8 cellular contexts compared by ENCODE assay signal in genomic region chr14:101761032-101761880, GRCh38. TPM values are rescaled to one million over a fixed set of nuclear protein-coding genes. Genes with fewer than 3 reads are reported as not detected.
DNase-seq lines count a peak whose midpoint lies in the region; ATAC-seq and TF ChIP-seq lines count a peak whose summit lies in the region.

Gene PPP2R5C (plus strand): TSS chr14:101761709. CDS start chr14:101761894, 185 bp downstream.

- H3K9ac ChIP-seq in KMS-11 (peak within 1 kb of the TSS; percentile 58; the same call in 1 of the 2 replicates), fibroblast of lung (ENCODE audit: insufficient read depth, low read length) (peak within 1 kb of the TSS; percentile 53)

- H3K36me3 Mint-ChIP-seq in activated T-helper 17 cell treated with anti-CD3 and anti-CD28 coated beads, Interleukin-2, amount 50 U/mL, for 72 hours (ENCODE audit: low read depth), result peaks cover 40% of the 10 kb centered on the region
- H3K36me3 Mint-ChIP-seq in natural killer cell, result peaks cover 26% of the 10 kb centered on the region
- peaks cover 7 to 17% of the 10 kb centered on the region in 2 donors for H3K36me3 Mint-ChIP-seq in stimulated activated naive B cell treated with anti-CD40 and anti-IgM and Interleukin-4, amounts not matched to agents 10 μg/mL and 1 μg/mL and 100 μg/mL, for 72 hours

- peaks cover 21% of the 10 kb centered on the region for H3K4me1 ChIP-seq in KMS-11 (ENCODE audit: low read depth, poor library complexity, severe bottlenecking)
- peaks cover 14% of the 10 kb centered on the region for H3K4me1 ChIP-seq in RWPE2 (ENCODE audit: insufficient read depth, poor library complexity, severe bottlenecking)
- H3K4me1 ChIP-seq in fibroblast of lung (ENCODE audit: control insufficient read depth, extremely low read depth, insufficient read depth, low read length), result no peaks in the 10 kb centered on the region

- H3K4me1 Mint-ChIP-seq in activated T-helper 17 cell treated with anti-CD3 and anti-CD28 coated beads, Interleukin-2, amount 50 U/mL, for 72 hours, result peaks cover 33% of the 10 kb centered on the region
- H3K4me1 Mint-ChIP-seq in natural killer cell, result peaks cover 57 to 65% of the 10 kb centered on the region in 2 donors
- H3K4me1 Mint-ChIP-seq in stimulated activated naive B cell treated with anti-CD40 and anti-IgM and Interleukin-4, amounts not matched to agents 10 μg/mL and 1 μg/mL and 100 μg/mL, for 72 hours, result peaks cover 21 to 43% of the 10 kb centered on the region in 2 donors

- H3K4me3 Mint-ChIP-seq in activated T-helper 17 cell treated with anti-CD3 and anti-CD28 coated beads, Interleukin-2, amount 50 U/mL, for 72 hours, result peak within 1 kb of the TSS; percentile 92
- peak within 1 kb of the TSS; percentile 94 for H3K4me3 Mint-ChIP-seq in natural killer cell
- peak within 1 kb of the TSS; percentile 88 to 90 for H3K4me3 Mint-ChIP-seq in stimulated activated naive B cell treated with anti-CD40 and anti-IgM and Interleukin-4, amounts not matched to agents 10 μg/mL and 1 μg/mL and 100 μg/mL, for 72 hours

- peak; percentile 65 for ATAC-seq in GM21737 (IDR thresholded peaks at IDR 0.05; ENCODE audit: unreplicated experiment)
- ATAC-seq in RWPE2 (ENCODE audit: low read depth), result peak; percentile 77
- peak; percentile 72 for ATAC-seq in activated T-helper 17 cell treated with anti-CD3 and anti-CD28 coated beads, Interleukin-2, amount 50 U/mL, for 72 hours (replicated peaks)
- ATAC-seq in natural killer cell, result peak; percentile 63 to 82 (median 71)
- ATAC-seq in stimulated activated naive B cell treated with anti-CD40 and anti-IgM and Interleukin-4, amounts not matched to agents 10 μg/mL and 1 μg/mL and 100 μg/mL, for 72 hours (replicated peaks), result peak; percentile 78 to 79

- no peak for TF ChIP-seq CTCF in KMS-11 (conservative IDR thresholded peaks at IDR 0.05; ENCODE audit: low read depth, low read length)
- no peak for TF ChIP-seq CTCF in RWPE2 (IDR thresholded peaks at IDR 0.05; ENCODE audit: poor library complexity, severe bottlenecking)
- TF ChIP-seq CTCF in fibroblast of lung (conservative IDR thresholded peaks at IDR 0.05 in 1 of 2, IDR thresholded peaks at IDR 0.05 in 1 of 2; ENCODE audit: low read depth in 1 of 2, low read length in 2 of 2), result no peak
- no peak for TF ChIP-seq CTCF in natural killer cell (IDR thresholded peaks at IDR 0.05)

- H2AFZ ChIP-seq in KMS-11 (ENCODE audit: low read depth), result peak within 1 kb of the TSS; percentile 93
- peak within 1 kb of the TSS; percentile 98 for H2AFZ ChIP-seq in fibroblast of lung (ENCODE audit: low read length)

- DNase-seq in DMS53 treated with DMSO at 0.1 percent for 48 hours (lab: John Stamatoyannopoulos, UW; ENCODE audit: unreplicated experiment) (peak; percentile 45), RWPE2 (ENCODE audit: low spot score) (peak; percentile 96), fibroblast of lung (ENCODE audit: low read depth in 2 of 2) (peak; percentile 85), natural killer cell (peak; percentile 81)
- peak; percentile 76 for DNase-seq in stimulated activated naive B cell treated with anti-CD40 and anti-IgM and Interleukin-4, amounts not matched to agents 10 μg/mL and 1 μg/mL and 100 μg/mL, for 72 hours

- H3K27ac ChIP-seq in KMS-11 (peak within 1 kb of the TSS; percentile 78), RWPE2 (ENCODE audit: poor library complexity, severe bottlenecking) (peak within 1 kb of the TSS; percentile 30), fibroblast of lung (ENCODE audit: insufficient read depth, low read length) (peak within 1 kb of the TSS; percentile 30)

- peak within 1 kb of the TSS; percentile 90 for H3K4me2 ChIP-seq in KMS-11
- peak within 1 kb of the TSS; percentile 92 for H3K4me2 ChIP-seq in fibroblast of lung (ENCODE audit: extremely low read depth, insufficient read depth, low read length)

- no peak within 1 kb of the TSS for H3K27ac Mint-ChIP-seq in activated T-helper 17 cell treated with anti-CD3 and anti-CD28 coated beads, Interleukin-2, amount 50 U/mL, for 72 hours
- peak within 1 kb of the TSS; percentile 84 to 85 for H3K27ac Mint-ChIP-seq in natural killer cell
- H3K27ac Mint-ChIP-seq in stimulated activated naive B cell treated with anti-CD40 and anti-IgM and Interleukin-4, amounts not matched to agents 10 μg/mL and 1 μg/mL and 100 μg/mL, for 72 hours, result peak within 1 kb of the TSS; percentile 89

- no peaks in the 10 kb centered on the region for H3K79me2 ChIP-seq in KMS-11 (ENCODE audit: insufficient read depth, low read depth)
- no peaks in the 10 kb centered on the region for H3K79me2 ChIP-seq in fibroblast of lung (ENCODE audit: control insufficient read depth, insufficient read depth, low read length)

- H4K20me1 ChIP-seq in KMS-11 (ENCODE audit: insufficient read depth), result no peaks in the 10 kb centered on the region
- H4K20me1 ChIP-seq in fibroblast of lung (ENCODE audit: control insufficient read depth, extremely low read depth, insufficient read depth, low read length), result no peaks in the 10 kb centered on the region

- H3K9me3 ChIP-seq in RWPE2 (ENCODE audit: severe bottlenecking), result no peaks in the 10 kb centered on the region
- no peaks in the 10 kb centered on the region for H3K9me3 ChIP-seq in fibroblast of lung (ENCODE audit: control insufficient read depth, insufficient read depth, low read depth, low read length)

- intact Hi-C loops in natural killer cell (cut with micrococcal nuclease), result loop anchor here (2.0 kb wide), 1 partner anchor 54 kb away; no protein-coding TSS in a partner anchor

- H3K27me3 ChIP-seq in KMS-11 (ENCODE audit: insufficient read depth, low read depth), result no peaks in the 10 kb centered on the region
- no peaks in the 10 kb centered on the region for H3K27me3 ChIP-seq in RWPE2 (ENCODE audit: insufficient read depth, poor library complexity, severe bottlenecking)
- H3K27me3 ChIP-seq in fibroblast of lung (ENCODE audit: control insufficient read depth, insufficient read depth, low read length), result no peaks in the 10 kb centered on the region

- no peaks in the 10 kb centered on the region; the same call in 1 of the 2 replicates for H3K36me3 ChIP-seq in KMS-11 (ENCODE audit: insufficient read depth)
- peaks cover 18% of the 10 kb centered on the region for H3K36me3 ChIP-seq in RWPE2 (ENCODE audit: low read depth)
- no peaks in the 10 kb centered on the region for H3K36me3 ChIP-seq in fibroblast of lung (ENCODE audit: control insufficient read depth, insufficient read depth, low read length)

- H3K4me3 ChIP-seq in KMS-11 (IDR thresholded peaks at IDR 0.05; ENCODE audit: insufficient read depth, low read depth, low read length) (no peak within 1 kb of the TSS), RWPE2 (ENCODE audit: severe bottlenecking) (peak within 1 kb of the TSS; percentile 56), fibroblast of lung (replicated peaks in 1 of 4; ENCODE audit: control extremely low read depth in 1 of 4, insufficient read depth in 1 of 4, low read depth in 3 of 4, low read length in 4 of 4) (peak within 1 kb of the TSS; percentile 56 to 94 (median 77))

- no peaks in the 10 kb centered on the region for H3K9me3 Mint-ChIP-seq in activated T-helper 17 cell treated with anti-CD3 and anti-CD28 coated beads, Interleukin-2, amount 50 U/mL, for 72 hours
- no peaks in the 10 kb centered on the region for H3K9me3 Mint-ChIP-seq in natural killer cell
- no peaks in the 10 kb centered on the region for H3K9me3 Mint-ChIP-seq in stimulated activated naive B cell treated with anti-CD40 and anti-IgM and Interleukin-4, amounts not matched to agents 10 μg/mL and 1 μg/mL and 100 μg/mL, for 72 hours

- no peaks in the 10 kb centered on the region for H3K27me3 Mint-ChIP-seq in activated T-helper 17 cell treated with anti-CD3 and anti-CD28 coated beads, Interleukin-2, amount 50 U/mL, for 72 hours
- peaks cover 0 to 3% of the 10 kb centered on the region in 2 donors for H3K27me3 Mint-ChIP-seq in natural killer cell (ENCODE audit: low read depth in 2 of 2)
- H3K27me3 Mint-ChIP-seq in stimulated activated naive B cell treated with anti-CD40 and anti-IgM and Interleukin-4, amounts not matched to agents 10 μg/mL and 1 μg/mL and 100 μg/mL, for 72 hours, result no peaks in the 10 kb centered on the region

RNA-seq across cellular contexts. Expression of gene PPP2R5C, which starts in this region (rescaled TPM):
- 100 to 1,000 TPM; 232 to 283 TPM for total RNA-seq in activated T-helper 17 cell treated with anti-CD3 and anti-CD28 coated beads, Interleukin-2, amount 50 U/mL, for 72 hours
- total RNA-seq in fibroblast of lung, result 82.7 and 86.0 TPM in 2 replicates
- polyA plus RNA-seq in fibroblast of lung, result 113 and 116 TPM in 2 replicates
- polyA plus RNA-seq in fibroblast of lung (2012), result 77.4 and 79.8 TPM in 2 replicates
- 32.8 and 33.4 TPM in 2 replicates for polyA minus RNA-seq in fibroblast of lung (ENCODE audit: low replicate concordance)
- 100 to 1,000 TPM; 716 to 779 (median 736) TPM for total RNA-seq in natural killer cell

Comparison
In these comparisons a context has a peak if more than half of its experiments do, and no peak if none do; other contexts are left out.
1. DNase-seq: peak in every context shown above with its lines; median percentile 96 in RWPE2; 85 in fibroblast of lung; 81 in natural killer cell; 76 in stimulated activated naive B cell treated with anti-CD40 and anti-IgM and Interleukin-4, amounts not matched to agents 10 μg/mL and 1 μg/mL and 100 μg/mL, for 72 hours; 45 in DMS53 treated with DMSO at 0.1 percent for 48 hours.